Comparison of ENCODE assay signal across 9 cellular contexts in genomic region chr3:32401141-32401540, GRCh38. TPM values are rescaled to one million over a fixed set of nuclear protein-coding genes. Genes with fewer than 3 reads are reported as not detected.
DNase-seq lines count a peak whose midpoint lies in the region; ATAC-seq, FAIRE-seq and TF ChIP-seq lines count a peak whose summit lies in the region.
"Had no signal": no experiment of that assay in that cellular context is flagged by ENCODE, and none has a peak within 500 bp of the region (broad histone marks: within the 10 kb centered on the region; RNA-seq: fewer than 3 reads in every experiment).

No MANE protein-coding gene starts in this region.

- H3K36me3 ChIP-seq in ACC112 (ENCODE audit: insufficient read depth, low read length) = no peaks in the 10 kb centered on the region
- no peaks in the 10 kb centered on the region; the same call in none of the 2 replicates for H3K36me3 ChIP-seq in H7 (replicated peaks; ENCODE audit: control insufficient read depth, insufficient read depth, low read length)
- no peaks in the 10 kb centered on the region for H3K36me3 ChIP-seq in kidney (ENCODE audit: control insufficient read depth in 1 of 2, insufficient read depth in 2 of 2, low read length in 2 of 2)
- H3K36me3 ChIP-seq in subcutaneous abdominal adipose tissue (ENCODE audit: control insufficient read depth in 5 of 5, insufficient read depth in 5 of 5, low read length in 5 of 5) = peaks cover 0 to 4% (median 0%) of the 10 kb centered on the region in 5 donors

- peak overlapping the region; percentile 78 for H2AFZ ChIP-seq in ACC112 (ENCODE audit: low read length, unreplicated experiment)

- H3K9me3 ChIP-seq in kidney (ENCODE audit: control insufficient read depth in 1 of 2, low read length in 2 of 2) (no peaks in the 10 kb centered on the region), subcutaneous abdominal adipose tissue (ENCODE audit: control insufficient read depth in 5 of 5, low read length in 5 of 5) (no peaks in the 10 kb centered on the region)

- TF ChIP-seq CTCF in kidney (IDR thresholded peaks at IDR 0.05; ENCODE audit: borderline replicate concordance, extremely low read depth, insufficient read depth) = no peak
- no peak for TF ChIP-seq CTCF in lower leg skin (IDR thresholded peaks at IDR 0.05)

- H3K4me3 ChIP-seq in ACC112 (ENCODE audit: low read depth, low read length) = peak overlapping the region; percentile 74
- peak overlapping the region; percentile 38 for H3K4me3 ChIP-seq in H7 (ENCODE audit: insufficient read depth, low read depth, low read length)
- H3K4me3 ChIP-seq in kidney (ENCODE audit: low read length in 2 of 2) = peak overlapping the region; percentile 36 to 58
- peak overlapping the region; percentile 49 to 68 (median 65) for H3K4me3 ChIP-seq in subcutaneous abdominal adipose tissue (ENCODE audit: low read depth in 1 of 5, low read length in 5 of 5)
- H3K4me3 ChIP-seq in lower leg skin (ENCODE audit: low read depth, poor library complexity, severe bottlenecking) = no peak overlapping the region

- H3K27me3 ChIP-seq in ACC112 (ENCODE audit: insufficient read depth, low read length) (no peaks in the 10 kb centered on the region), H7 (ENCODE audit: control insufficient read depth, insufficient read depth, low read length) (no peaks in the 10 kb centered on the region), subcutaneous abdominal adipose tissue (ENCODE audit: control insufficient read depth in 5 of 5, insufficient read depth in 4 of 5, low read length in 5 of 5) (no peaks in the 10 kb centered on the region)

- DNase-seq in H7 (no peak), kidney (no peak), lower leg skin (ENCODE audit: low spot score in 2 of 2) (no peak), NCI-H446 treated with DMSO at 0.1 percent for 48 hours (lab: John Stamatoyannopoulos, UW) (no peak)
- no peak for DNase-seq in activated T-helper 2 cell treated with anti-CD3 and anti-CD28 coated beads, Interferon-gamma antibody, Interleukin-2, Interleukin-4, amounts not matched to agents 10 μg/mL and 5 μg/mL and 100 μg/mL, durations not matched to agents 14 hours and 24 hours and 36 hours (ENCODE audit: low spot score)

- peaks cover 52% of the 10 kb centered on the region for H3K4me1 Mint-ChIP-seq in activated T-helper 2 cell treated with anti-CD3 and anti-CD28 coated beads, Interferon-gamma antibody, Interleukin-2, Interleukin-4, amounts not matched to agents 10 μg/mL and 5 μg/mL and 100 μg/mL, durations not matched to agents 14 hours and 24 hours and 36 hours (ENCODE audit: low read depth)

- no peaks in the 10 kb centered on the region for H3K9me3 Mint-ChIP-seq in activated T-helper 2 cell treated with anti-CD3 and anti-CD28 coated beads, Interferon-gamma antibody, Interleukin-2, Interleukin-4, amounts not matched to agents 10 μg/mL and 5 μg/mL and 100 μg/mL, durations not matched to agents 14 hours and 24 hours and 36 hours

- no peaks in the 10 kb centered on the region for H3K27me3 Mint-ChIP-seq in activated T-helper 2 cell treated with anti-CD3 and anti-CD28 coated beads, Interferon-gamma antibody, Interleukin-2, Interleukin-4, amounts not matched to agents 10 μg/mL and 5 μg/mL and 100 μg/mL, durations not matched to agents 14 hours and 24 hours and 36 hours (ENCODE audit: low read depth)

- peaks cover 32% of the 10 kb centered on the region for H3K36me3 Mint-ChIP-seq in activated T-helper 2 cell treated with anti-CD3 and anti-CD28 coated beads, Interferon-gamma antibody, Interleukin-2, Interleukin-4, amounts not matched to agents 10 μg/mL and 5 μg/mL and 100 μg/mL, durations not matched to agents 14 hours and 24 hours and 36 hours (ENCODE audit: low read depth)

- H3K9ac ChIP-seq in kidney (ENCODE audit: low read length in 2 of 2) = peak overlapping the region; percentile 59 to 67
- peak overlapping the region in 4 of 5 donors; percentile 50 to 80 (median 60) for H3K9ac ChIP-seq in subcutaneous abdominal adipose tissue (ENCODE audit: low read length in 5 of 5)

- H3K27ac Mint-ChIP-seq in activated T-helper 2 cell treated with anti-CD3 and anti-CD28 coated beads, Interferon-gamma antibody, Interleukin-2, Interleukin-4, amounts not matched to agents 10 μg/mL and 5 μg/mL and 100 μg/mL, durations not matched to agents 14 hours and 24 hours and 36 hours = peak overlapping the region; percentile 98

- H3K79me2 ChIP-seq in ACC112 (ENCODE audit: control insufficient read depth, insufficient read depth, low read length, unreplicated experiment) = peaks cover 40% of the 10 kb centered on the region

- no peak for TF ChIP-seq POLR2A in lower leg skin (IDR thresholded peaks at IDR 0.05)

- H3K27ac ChIP-seq in ACC112 (ENCODE audit: low read depth, low read length) (peak overlapping the region; percentile 54), kidney (ENCODE audit: low read depth in 2 of 2, low read length in 2 of 2) (peak overlapping the region; percentile 76 to 84), subcutaneous abdominal adipose tissue (ENCODE audit: low read depth, low read length) (peak overlapping the region; percentile 75)

- ATAC-seq in HG02610 (IDR thresholded peaks at IDR 0.05; ENCODE audit: unreplicated experiment) = no peak

- intact Hi-C loops in activated T-helper 2 cell treated with anti-CD3 and anti-CD28 coated beads, Interferon-gamma antibody, Interleukin-2, Interleukin-4, amounts not matched to agents 10 μg/mL and 5 μg/mL and 100 μg/mL, durations not matched to agents 14 hours and 24 hours and 36 hours (cut with micrococcal nuclease) = loop anchor here (2.0 kb wide), 2 partner anchors 14 to 58 kb away; no protein-coding TSS in a partner anchor
- intact Hi-C loops in kidney (cut with DNase I) (no loop called here), lower leg skin (cut with DNase I; ENCODE audit: low total_unique reads) (no loop called here)

- no peak for FAIRE-seq in kidney (lab: Jason Lieb, UNC)
- FAIRE-seq: colon had no signal

- H3K4me1 ChIP-seq in ACC112 (ENCODE audit: control insufficient read depth, insufficient read depth, low read length, unreplicated experiment) (peaks cover 14% of the 10 kb centered on the region), kidney (ENCODE audit: control insufficient read depth in 1 of 2, insufficient read depth in 1 of 2, low read depth in 1 of 2, low read length in 2 of 2) (peaks cover 5 to 10% of the 10 kb centered on the region in 2 donors), subcutaneous abdominal adipose tissue (ENCODE audit: control insufficient read depth in 5 of 5, insufficient read depth in 5 of 5, low read length in 5 of 5) (peaks cover 0 to 55% (median 32%) of the 10 kb centered on the region in 5 donors)

- H3K4me3 Mint-ChIP-seq in activated T-helper 2 cell treated with anti-CD3 and anti-CD28 coated beads, Interferon-gamma antibody, Interleukin-2, Interleukin-4, amounts not matched to agents 10 μg/mL and 5 μg/mL and 100 μg/mL, durations not matched to agents 14 hours and 24 hours and 36 hours (ENCODE audit: low read depth) = peak overlapping the region; percentile 89

- 24 to 26% methylated on average over 8 to 12 of the region's 12 CpGs for WGBS in lower leg skin, 2 donors

RNA-seq across cellular contexts. Expression of gene CMTM7, which starts 9.5 kb away (rescaled TPM):
- total RNA-seq in H7 (2014; rRNA removed; shearing (Covaris generic)) = 15.3 and 17.7 TPM in 2 replicates
- total RNA-seq in activated T-helper 2 cell treated with anti-CD3 and anti-CD28 coated beads, Interferon-gamma antibody, Interleukin-2, Interleukin-4, amounts not matched to agents 10 μg/mL and 5 μg/mL and 100 μg/mL, durations not matched to agents 14 hours and 24 hours and 36 hours = 60.0 and 60.9 TPM in 2 replicates
- total RNA-seq in kidney = 38.2 TPM
- polyA plus RNA-seq in kidney (ENCODE audit: insufficient read depth, low read depth, low replicate concordance) = 26.0 TPM
- 10 to 100 TPM in 3 of 4 donors, 1 to 10 TPM in 1; 9.8 to 12.3 (median 11.4) TPM for total RNA-seq in lower leg skin
